In the genomic region with DNA sequence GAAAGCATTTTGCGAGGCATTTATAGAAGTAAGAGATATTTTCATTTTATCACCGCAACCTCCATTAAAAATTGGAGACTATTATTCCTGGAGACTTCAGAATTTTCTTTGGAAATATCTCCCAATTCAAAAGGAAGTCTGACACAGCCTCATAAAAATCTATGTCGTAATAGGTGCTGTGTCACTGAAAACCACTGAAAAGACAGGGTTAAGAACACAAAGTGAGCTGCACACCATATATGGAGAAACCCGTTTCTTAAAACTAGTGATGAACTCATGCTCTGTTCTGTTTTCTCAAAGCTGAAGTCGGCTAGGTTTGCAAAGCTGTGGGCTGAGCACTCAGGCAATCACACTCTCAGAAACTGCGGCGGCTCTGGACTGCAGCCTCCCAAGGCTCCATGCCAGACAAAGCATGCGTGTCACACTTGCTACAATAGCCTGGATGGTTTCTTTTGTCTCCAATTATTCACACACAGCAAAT, we compare ENCODE assay signal across 8 cellular contexts. TPM values are rescaled to one million over a fixed set of nuclear protein-coding genes. Genes with fewer than 3 reads are reported as not detected.
DNase-seq lines count a peak whose midpoint lies in the region; ATAC-seq lines count a peak whose summit lies in the region.

Gene GLIPR1 (plus strand): TSS at position 287 of the 481 bp plus-strand sequence. CDS start 126 bp downstream, at position 413.

- peaks cover 44 to 82% (median 70%) of the 10 kb centered on the region in 10 experiments for H3K4me1 ChIP-seq in BLaER1 treated with 17β-estradiol and CSF1 and Interleukin-3, amounts not matched to agents 10 nM and 100 nM
- peaks cover 0 to 13% (median 3%) of the 10 kb centered on the region in 3 donors for H3K4me1 ChIP-seq in skeletal muscle tissue (ENCODE audit: control insufficient read depth in 3 of 3, insufficient read depth in 3 of 3, low read length in 3 of 3)

- peak; percentile 94 for ATAC-seq in GM19468 (IDR thresholded peaks at IDR 0.05; ENCODE audit: extremely low read depth, unreplicated experiment)

- H3K36me3 ChIP-seq in BLaER1 treated with 17β-estradiol and CSF1 and Interleukin-3, amounts not matched to agents 10 nM and 100 nM, result peaks cover 0 to 37% (median 6%) of the 10 kb centered on the region in 11 experiments; a peak in 11 of 22 replicates
- H3K36me3 ChIP-seq in skeletal muscle tissue (ENCODE audit: control insufficient read depth in 3 of 3, insufficient read depth in 3 of 3, low read length in 3 of 3), result no peaks in the 10 kb centered on the region

- H3K9me3 ChIP-seq in BLaER1 treated with 17β-estradiol and CSF1 and Interleukin-3, amounts not matched to agents 10 nM and 100 nM (replicated peaks in 1 of 11), result peaks cover 0 to 6% (median 0%) of the 10 kb centered on the region in 11 experiments; a peak in 4 of 22 replicates
- H3K9me3 ChIP-seq in skeletal muscle tissue (ENCODE audit: control insufficient read depth in 3 of 3, low read length in 3 of 3), result no peaks in the 10 kb centered on the region

- no peaks in the 10 kb centered on the region for H3K27me3 ChIP-seq in BLaER1 treated with 17β-estradiol and CSF1 and Interleukin-3, amounts not matched to agents 10 nM and 100 nM
- H3K27me3 ChIP-seq in skeletal muscle tissue (ENCODE audit: control insufficient read depth in 3 of 3, insufficient read depth in 3 of 3, low read length in 3 of 3), result no peaks in the 10 kb centered on the region

- DNase-seq in HS-5 (ENCODE audit: low read depth) (peak; percentile 96), T-helper 2 cell (peak in 4 of 5 experiments; percentile 52 to 92 (median 66)), hippocampal formation (lab: John Stamatoyannopoulos, UW) (peak; percentile 25 to 60), NCI-H187 (lab: John Stamatoyannopoulos, UW) (no peak)

- H3K27ac ChIP-seq in BLaER1 treated with 17β-estradiol and CSF1 and Interleukin-3, amounts not matched to agents 10 nM and 100 nM, result peak within 1 kb of the TSS; percentile 68 to 95 (median 89)
- H3K27ac ChIP-seq in angular gyrus (ENCODE audit: low read depth, low read length) (peak within 1 kb of the TSS; percentile 60), skeletal muscle tissue (ENCODE audit: low read depth, low read length) (peak within 1 kb of the TSS; percentile 73)

- peak within 1 kb of the TSS; percentile 1 to 85 (median 67); a peak in 18 of 20 replicates for H3K4me3 ChIP-seq in BLaER1 treated with 17β-estradiol and CSF1 and Interleukin-3, amounts not matched to agents 10 nM and 100 nM
- H3K4me3 ChIP-seq in skeletal muscle tissue (ENCODE audit: low read length in 3 of 3), result peak within 1 kb of the TSS; percentile 61 to 73 (median 67)

- peak within 1 kb of the TSS; percentile 28 to 93 (median 81); a peak in 20 of 22 replicates for H3K9ac ChIP-seq in BLaER1 treated with 17β-estradiol and CSF1 and Interleukin-3, amounts not matched to agents 10 nM and 100 nM
- peak within 1 kb of the TSS; percentile 57 to 64 (median 63) for H3K9ac ChIP-seq in skeletal muscle tissue (ENCODE audit: low read depth in 1 of 3, low read length in 3 of 3)

- H4K20me1 ChIP-seq in BLaER1 treated with 17β-estradiol and CSF1 and Interleukin-3, amounts not matched to agents 10 nM and 100 nM, result peaks cover 0 to 22% (median 0%) of the 10 kb centered on the region in 11 experiments; a peak in 6 of 22 replicates

- H3K4me2 ChIP-seq in BLaER1 treated with 17β-estradiol and CSF1 and Interleukin-3, amounts not matched to agents 10 nM and 100 nM, result peak within 1 kb of the TSS; percentile 57 to 96 (median 86)

RNA-seq across cellular contexts. Expression of gene GLIPR1, which starts in this region (rescaled TPM):
- 5.7 TPM for total RNA-seq in skeletal muscle tissue

Comparison
In these comparisons a context has a peak if more than half of its experiments do, and no peak if none do; other contexts are left out.
1. DNase-seq: peak in HS-5 (single experiment), T-helper 2 cell (4 of 5) and hippocampal formation (2 of 2); none in NCI-H187 (0 of 2).
2. Peak in every context shown above with its lines, with median percentiles within 50 percentile points of each other: H3K27ac ChIP-seq.